Comparison of ENCODE assay signal across 12 cellular contexts in genomic region chr15:58830556-58830955, GRCh38.
"Had no signal": no experiment of that assay in that cellular context is flagged by ENCODE, and none has a peak within 500 bp of the region (broad histone marks: within the 10 kb centered on the region; RNA-seq: fewer than 3 reads in every experiment).

No MANE protein-coding gene starts in this region.

- H3K36me3 ChIP-seq: brain microvascular endothelial cell, thyroid gland had no signal

- H3K27me3 ChIP-seq: brain microvascular endothelial cell, thyroid gland had no signal

- H3K27ac ChIP-seq: brain microvascular endothelial cell, lower lobe of right lung, thyroid gland had no signal

- DNase-seq: activated CD4-positive, alpha-beta T cell treated with anti-CD3 and anti-CD28 coated beads, Interleukin-2, amount 50 U/mL, for 1 hour; activated CD8-positive, alpha-beta memory T cell treated with anti-CD3 and anti-CD28 coated beads for 24 hours; activated naive CD8-positive, alpha-beta T cell treated with anti-CD3 and anti-CD28 coated beads for 36 hours; brain microvascular endothelial cell; cerebellar nuclear complex; dermis blood vessel endothelial cell; endodermal cell; foreskin fibroblast; lower lobe of right lung; T-cell; T-helper 9 cell; thyroid gland had no signal

- H3K4me3 ChIP-seq: lower lobe of right lung, thyroid gland had no signal

- H3K9me3 ChIP-seq: lower lobe of right lung, thyroid gland had no signal
